ENCODE assay signal across 8 cellular contexts in genomic region chrX:102899940-102900916, GRCh38. TPM values are rescaled to one million over a fixed set of nuclear protein-coding genes. Genes with fewer than 3 reads are reported as not detected.
DNase-seq lines count a peak whose midpoint lies in the region; ATAC-seq, FAIRE-seq and TF ChIP-seq lines count a peak whose summit lies in the region.

No MANE protein-coding gene starts in this region.

- H3K27ac Mint-ChIP-seq in type B pancreatic cell, result no peak overlapping the region

- TF ChIP-seq POLR2A in ovary (IDR thresholded peaks at IDR 0.05), result no peak

- TF ChIP-seq EP300 in ovary (IDR thresholded peaks at IDR 0.05), result no peak

- H3K4me3 Mint-ChIP-seq in type B pancreatic cell, result no peak overlapping the region

- H3K36me3 Mint-ChIP-seq in type B pancreatic cell, result peaks cover 8% of the 10 kb centered on the region

- no peaks in the 10 kb centered on the region for H3K27me3 ChIP-seq in ovary

- FAIRE-seq in HTR-8/SVneo (lab: Jason Lieb, UNC) (no peak), RCC 7860 (lab: Jason Lieb, UNC) (peak; percentile 50)

- peak; percentile 86 for ATAC-seq in GM21423 (IDR thresholded peaks at IDR 0.05; ENCODE audit: unreplicated experiment)

- DNase-seq in DMS79 treated with DMSO at 0.1 percent for 48 hours (lab: John Stamatoyannopoulos, UW) (peak; percentile 79), HTR-8/SVneo (ENCODE audit: insufficient read length, low spot score) (peak; percentile 6), RCC 7860 (ENCODE audit: low spot score) (peak; percentile 23), fibroblast of the aortic adventitia (ENCODE audit: low read depth) (peak; percentile 75), ovary (peak in 4 of 5 donors; percentile 48 to 62 (median 53)), type B pancreatic cell (ENCODE audit: extremely low spot score, unreplicated experiment) (no peak)
- DNase-seq in activated T-cell treated with anti-CD3 and anti-CD28 coated beads, Interleukin-2, amount 50 U/mL, for 48 hours, result peak; percentile 87 to 88

- H3K9me3 Mint-ChIP-seq in type B pancreatic cell, result no peaks in the 10 kb centered on the region

- no peaks in the 10 kb centered on the region for H3K9me3 ChIP-seq in ovary

- intact Hi-C loops in ovary (cut with DNase I), result no loop called here

- TF ChIP-seq CTCF in fibroblast of the aortic adventitia (IDR thresholded peaks at IDR 0.05; ENCODE audit: insufficient read depth, low read length) (peak; percentile 77), ovary (IDR thresholded peaks at IDR 0.05) (peak in 1 of 3 donors; percentile 12), type B pancreatic cell (conservative IDR thresholded peaks at IDR 0.05) (peak; percentile 75)

- H3K4me3 ChIP-seq in fibroblast of the aortic adventitia (ENCODE audit: low read depth, low read length), result no peak overlapping the region
- H3K4me3 ChIP-seq in ovary, result no peak overlapping the region

- H3K4me1 ChIP-seq in ovary (ENCODE audit: insufficient read depth), result no peaks in the 10 kb centered on the region

- no peaks in the 10 kb centered on the region for H3K27me3 Mint-ChIP-seq in type B pancreatic cell

- H3K27ac ChIP-seq in ovary, result no peak overlapping the region

- WGBS in ovary, 3 donors, result 32 to 37% (median 36%) methylated on average over 15 of the region's 15 CpGs

- H3K4me1 Mint-ChIP-seq in type B pancreatic cell (ENCODE audit: unreplicated experiment), result no peaks in the 10 kb centered on the region

- no peaks in the 10 kb centered on the region for H3K36me3 ChIP-seq in ovary

RNA-seq across cellular contexts. Expression of gene RAB40AL, which starts 36.8 kb away (rescaled TPM):
- total RNA-seq in fibroblast of the aortic adventitia (ENCODE audit: low replicate concordance) (0.99 TPM in 1 of 2 replicates, not detected in the other), ovary (1 to 10 TPM in 3 of 7 donors, under 1 TPM in 3, not detected in 1; 0.47 to 3.7 (median 0.96) TPM), type B pancreatic cell (ENCODE audit: low replicate concordance) (0.63 and 0.86 TPM in 2 replicates)
- not detected for polyA plus RNA-seq in ovary
